ENCODE assay signal across 14 cellular contexts in the genomic region with DNA sequence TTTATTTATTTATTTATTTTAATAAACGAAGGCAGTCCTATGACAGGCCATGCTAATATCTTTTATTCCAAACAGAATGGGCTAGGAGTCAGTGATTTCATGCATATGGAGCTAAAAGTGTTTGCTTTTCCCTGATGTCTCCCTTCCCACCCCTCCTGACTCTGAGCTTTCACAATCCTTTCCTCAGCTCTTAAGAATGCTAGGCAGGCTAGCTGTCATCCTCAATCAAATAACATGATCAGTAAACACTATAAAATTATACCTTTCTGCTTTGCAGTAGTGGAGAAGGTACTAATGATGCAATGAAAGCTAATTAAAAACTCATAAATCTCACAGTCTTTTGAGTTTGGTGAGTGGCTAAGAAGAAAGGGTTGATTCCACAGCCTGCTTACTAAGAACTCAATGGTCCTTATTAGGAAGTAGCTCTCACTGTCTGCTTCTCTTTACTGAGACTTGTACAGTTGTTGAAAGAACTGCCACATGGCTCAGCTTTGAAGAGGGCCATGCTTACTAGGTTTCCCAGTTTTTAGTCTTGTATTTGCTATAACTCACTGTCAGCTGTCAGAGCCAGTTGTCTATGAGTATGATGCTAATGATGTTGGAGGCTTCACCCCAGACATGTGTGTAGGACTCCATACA.
DNase-seq lines count a peak whose midpoint lies in the region; ATAC-seq and TF ChIP-seq lines count a peak whose summit lies in the region.
"Had no signal": no experiment of that assay in that cellular context is flagged by ENCODE, and none has a peak within 500 bp of the region (broad histone marks: within the 10 kb centered on the region; RNA-seq: fewer than 3 reads in every experiment).

No MANE protein-coding gene starts in this region.

- TF ChIP-seq CTCF in RWPE1 (conservative IDR thresholded peaks at IDR 0.05; ENCODE audit: low read depth) (no peak), foreskin fibroblast (IDR thresholded peaks at IDR 0.05; ENCODE audit: low read depth, low read length) (no peak), ovary (IDR thresholded peaks at IDR 0.05) (no peak)

- H3K27ac ChIP-seq in RWPE1 (no peak overlapping the region), aorta (ENCODE audit: low read depth in 1 of 2, low read length in 2 of 2) (no peak overlapping the region), ovary (no peak overlapping the region)
- H3K27ac ChIP-seq: 22Rv1 had no signal

- intact Hi-C loops in aorta (cut with DNase I) (loop anchor here in 1 of 2 donors (5.0 kb wide), 1 partner anchor 58 kb away; no protein-coding TSS in a partner anchor), ovary (cut with DNase I) (no loop called here)

- H3K4me3 ChIP-seq in foreskin fibroblast (ENCODE audit: low read depth in 1 of 2, low read length in 2 of 2) (no peak overlapping the region), aorta (ENCODE audit: low read length in 2 of 2) (no peak overlapping the region), ovary (no peak overlapping the region)

- H3K36me3 ChIP-seq in aorta (ENCODE audit: control insufficient read depth in 1 of 2, insufficient read depth in 2 of 2, low read length in 1 of 2) (no peaks in the 10 kb centered on the region), ovary (no peaks in the 10 kb centered on the region)

- ATAC-seq in aorta (ENCODE audit: low FRiP score) (peak; percentile 33), GM18511 (IDR thresholded peaks at IDR 0.05; ENCODE audit: unreplicated experiment) (no peak)
- no peak for ATAC-seq in stimulated activated naive CD8-positive, alpha-beta T cell treated with anti-CD3 and anti-CD28 coated beads, Interleukin-15, Interleukin-2, amounts not matched to agents 100 U/mL and 50 U/mL, for 24 hours
- ATAC-seq: left colon had no signal

- CTCF ChIA-PET in RWPE1 (lab: Yijun Ruan, JAX): interaction anchor here (0.6 kb wide), 1 partner anchor 33 kb away, joined by 3 read pairs; no protein-coding TSS in a partner anchor

- DNase-seq in DMS53 (lab: John Stamatoyannopoulos, UW) (peak; percentile 24), DMS53 treated with DMSO at 0.1 percent for 48 hours (lab: John Stamatoyannopoulos, UW; ENCODE audit: unreplicated experiment) (no peak), RWPE1 (ENCODE audit: low spot score) (peak; percentile 26), foreskin fibroblast (peak; percentile 90 to 91), aorta (no peak), ovary (no peak)
- DNase-seq in stimulated activated naive CD8-positive, alpha-beta T cell treated with anti-CD3 and anti-CD28 coated beads, Interleukin-15, Interleukin-2, amounts not matched to agents 100 U/mL and 50 U/mL, for 24 hours: no peak
- DNase-seq: activated CD4-positive, alpha-beta memory T cell treated with anti-CD3 and anti-CD28 coated beads for 36 hours; activated naive CD8-positive, alpha-beta T cell treated with anti-CD3 and anti-CD28 coated beads, Interleukin-2, amount 10 ng/mL, durations not matched to agents 7 days and 5 days; GF-D8; left colon; NCI-H1092 treated with DMSO at 0.1 percent for 48 hours had no signal

- no peak for TF ChIP-seq EP300 in ovary (IDR thresholded peaks at IDR 0.05)

- POLR2A ChIA-PET in RWPE1 (lab: Yijun Ruan, JAX; ENCODE audit: low non-redundant PET): no interaction called here

- H3K9me3 ChIP-seq in aorta (ENCODE audit: control insufficient read depth, low read length) (no peaks in the 10 kb centered on the region), ovary (no peaks in the 10 kb centered on the region)

- TF ChIP-seq POLR2A in ovary (IDR thresholded peaks at IDR 0.05): no peak

- H3K4me1 ChIP-seq in aorta (ENCODE audit: control insufficient read depth in 1 of 2, insufficient read depth in 2 of 2, low read length in 2 of 2) (peaks cover 0 to 3% of the 10 kb centered on the region in 2 donors), ovary (ENCODE audit: insufficient read depth) (peaks cover 9% of the 10 kb centered on the region)

- H3K27me3 ChIP-seq in aorta (ENCODE audit: control insufficient read depth in 1 of 2, insufficient read depth in 2 of 2, low read length in 1 of 2): no peaks in the 10 kb centered on the region
- H3K27me3 ChIP-seq in ovary: no peaks in the 10 kb centered on the region

- WGBS in aorta, 2 donors: 57 to 64% methylated on average over 1 of the region's 1 CpG
- 64 to 91% (median 83%) methylated on average over 1 of the region's 1 CpG for WGBS in ovary, 3 donors

Comparison
In these comparisons a context has a peak if more than half of its experiments do, and no peak if none do; other contexts are left out.
1. DNase-seq: peak in DMS53 (single experiment), RWPE1 (single experiment) and foreskin fibroblast (2 of 2); none in DMS53 treated with DMSO at 0.1 percent for 48 hours (single experiment), aorta (0 of 2), ovary (0 of 5) and stimulated activated naive CD8-positive, alpha-beta T cell treated with anti-CD3 and anti-CD28 coated beads, Interleukin-15, Interleukin-2, amounts not matched to agents 100 U/mL and 50 U/mL, for 24 hours (single experiment).